Comparison of ENCODE assay signal across 13 cellular contexts in the genomic region with DNA sequence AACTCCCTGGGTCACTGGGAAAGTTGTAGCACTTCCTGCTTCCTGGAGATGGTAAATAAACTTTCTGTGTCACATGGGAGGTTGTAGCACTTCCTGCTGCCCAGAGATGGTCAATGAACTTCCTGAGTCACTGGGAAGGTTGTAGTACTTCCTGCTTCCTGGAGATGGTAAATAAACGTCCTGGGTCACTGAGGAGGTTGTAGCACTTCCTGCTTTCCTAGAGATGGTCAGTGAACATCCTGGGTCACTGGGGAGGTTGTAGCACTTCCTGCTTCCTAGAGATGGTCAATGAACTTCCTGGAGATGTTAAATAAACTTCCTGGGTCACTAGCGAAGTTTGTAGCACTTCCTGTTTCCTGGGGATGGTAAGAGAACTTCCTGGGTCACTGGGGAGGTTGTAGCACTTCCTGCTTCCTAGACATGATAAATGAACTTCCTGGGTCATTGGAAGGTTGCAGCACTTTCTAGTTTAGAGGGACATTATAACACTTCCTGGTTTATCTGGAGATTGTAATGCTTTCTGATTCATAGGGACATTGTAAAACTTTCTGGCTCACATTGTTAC.
DNase-seq lines count a peak whose midpoint lies in the region; ATAC-seq and TF ChIP-seq lines count a peak whose summit lies in the region.
"Had no signal": no experiment of that assay in that cellular context is flagged by ENCODE, and none has a peak within 500 bp of the region (broad histone marks: within the 10 kb centered on the region; RNA-seq: fewer than 3 reads in every experiment).

No MANE protein-coding gene starts in this region.

- peaks cover 86% of the 10 kb centered on the region for H3K36me3 Mint-ChIP-seq in CD4-positive, alpha-beta T cell (ENCODE audit: low read depth)
- peaks cover 72 to 76% of the 10 kb centered on the region in 2 donors for H3K36me3 Mint-ChIP-seq in activated naive CD4-positive, alpha-beta T cell treated with anti-CD3 and anti-CD28 coated beads, Interleukin-2, amount 50 U/mL, for 72 hours
- H3K36me3 Mint-ChIP-seq in naive B cell (peaks cover 49 to 64% of the 10 kb centered on the region in 2 donors), Calu3 (ENCODE audit: insufficient read depth, unreplicated experiment) (peaks cover 21% of the 10 kb centered on the region)

- H3K4me1 Mint-ChIP-seq in CD4-positive, alpha-beta T cell (ENCODE audit: low read depth), result peaks cover 38% of the 10 kb centered on the region
- H3K4me1 Mint-ChIP-seq in naive B cell, result peaks cover 47 to 57% (median 51%) of the 10 kb centered on the region in 3 donors
- peaks cover 8% of the 10 kb centered on the region for H3K4me1 Mint-ChIP-seq in Calu3 (ENCODE audit: low read depth, unreplicated experiment)

- CTCF ChIA-PET in CD4-positive, alpha-beta T cell (lab: Charles Lee), result no interaction called here
- CTCF ChIA-PET in Calu3 (lab: Charles Lee), result no interaction called here

- H3K9me3 Mint-ChIP-seq in CD4-positive, alpha-beta T cell, result peaks cover 27% of the 10 kb centered on the region
- H3K9me3 Mint-ChIP-seq in activated naive CD4-positive, alpha-beta T cell treated with anti-CD3 and anti-CD28 coated beads, Interleukin-2, amount 50 U/mL, for 72 hours, result peaks cover 41 to 56% of the 10 kb centered on the region in 2 donors
- peaks cover 26 to 50% (median 44%) of the 10 kb centered on the region in 7 donors for H3K9me3 Mint-ChIP-seq in naive B cell
- H3K9me3 Mint-ChIP-seq in Calu3 (ENCODE audit: low read depth, unreplicated experiment), result peaks cover 4% of the 10 kb centered on the region

- H3K9ac ChIP-seq in KMS-11, result no peak overlapping the region; the same call in 1 of the 2 replicates

- no peaks in the 10 kb centered on the region for H3K36me3 ChIP-seq in KMS-11 (ENCODE audit: insufficient read depth)
- H3K36me3 ChIP-seq: cardiac muscle cell had no signal

- peak overlapping the region; percentile 94 for H3K27ac Mint-ChIP-seq in CD4-positive, alpha-beta T cell
- H3K27ac Mint-ChIP-seq in activated naive CD4-positive, alpha-beta T cell treated with anti-CD3 and anti-CD28 coated beads, Interleukin-2, amount 50 U/mL, for 72 hours, result peak overlapping the region; percentile 84 to 96
- peak overlapping the region; percentile 94 to 100 (median 96) for H3K27ac Mint-ChIP-seq in naive B cell
- no peak overlapping the region for H3K27ac Mint-ChIP-seq in Calu3 (ENCODE audit: unreplicated experiment)

- no peaks in the 10 kb centered on the region for H3K27me3 ChIP-seq in CD4-positive, alpha-beta T cell (ENCODE audit: control insufficient read depth, insufficient read depth, low read length)
- H3K27me3 ChIP-seq in KMS-11 (ENCODE audit: insufficient read depth, low read depth), result no peaks in the 10 kb centered on the region
- H3K27me3 ChIP-seq: cardiac muscle cell, left lung had no signal

- H3K27ac ChIP-seq in CD4-positive, alpha-beta T cell (ENCODE audit: low read depth, low read length), result peak overlapping the region; percentile 48
- H3K27ac ChIP-seq in KMS-11, result peak overlapping the region; percentile 63
- H3K27ac ChIP-seq: cardiac muscle cell had no signal

- BruUV-seq in Calu3 (replicated peaks; lab: Mats Ljungman, UMichigan), result no TSS peak

- intact Hi-C loops in CD4-positive, alpha-beta T cell (cut with DNase I, micrococcal nuclease), result loop anchor here in 1 of 2 experiments (5.0 kb wide), 3 partner anchors 977 to 1642 kb away; a partner anchor contains a TSS
- intact Hi-C loops in Calu3 (cut with micrococcal nuclease; ENCODE audit: unreplicated experiment), result no loop called here

- no peaks in the 10 kb centered on the region for H4K20me1 ChIP-seq in KMS-11 (ENCODE audit: insufficient read depth)

- peak overlapping the region; percentile 55 for H2AFZ ChIP-seq in KMS-11 (ENCODE audit: low read depth)

- no peak for TF ChIP-seq CTCF in CD4-positive, alpha-beta T cell (IDR thresholded peaks at IDR 0.05)
- TF ChIP-seq CTCF in KMS-11 (conservative IDR thresholded peaks at IDR 0.05; ENCODE audit: low read depth, low read length) (no peak), foreskin fibroblast (IDR thresholded peaks at IDR 0.05; ENCODE audit: low read depth, low read length) (no peak), Calu3 (IDR thresholded peaks at IDR 0.05; ENCODE audit: unreplicated experiment) (no peak)

- no peaks in the 10 kb centered on the region for H3K79me2 ChIP-seq in KMS-11 (ENCODE audit: insufficient read depth, low read depth)

- H3K4me2 ChIP-seq in KMS-11, result no peak overlapping the region

- H3K9me3 ChIP-seq in CD4-positive, alpha-beta T cell (ENCODE audit: control insufficient read depth, low read length), result peaks cover 20% of the 10 kb centered on the region

- no peaks in the 10 kb centered on the region for H3K27me3 Mint-ChIP-seq in CD4-positive, alpha-beta T cell
- H3K27me3 Mint-ChIP-seq in naive B cell, result no peaks in the 10 kb centered on the region
- H3K27me3 Mint-ChIP-seq in Calu3 (ENCODE audit: unreplicated experiment), result no peaks in the 10 kb centered on the region

- peak; percentile 28 for ATAC-seq in CD4-positive, alpha-beta T cell (ENCODE audit: poor library complexity)
- peak in 1 of 2 donors; percentile 77 for ATAC-seq in activated naive CD4-positive, alpha-beta T cell treated with anti-CD3 and anti-CD28 coated beads, Interleukin-2, amount 50 U/mL, for 72 hours
- ATAC-seq in naive B cell (ENCODE audit: low read depth in 2 of 2), result peak; percentile 7 to 17
- ATAC-seq: left lung had no signal

- DNase-seq in CD4-positive, alpha-beta T cell, result peak in 1 of 10 experiments; percentile 17
- no peak for DNase-seq in activated naive CD4-positive, alpha-beta T cell treated with anti-CD3 and anti-CD28 coated beads, Interleukin-2, amount 50 U/mL, for 72 hours (ENCODE audit: low spot score in 2 of 2)
- DNase-seq in naive B cell (no peak), foreskin fibroblast (no peak), HUDEP-2 (lab: John Stamatoyannopoulos, UW; ENCODE audit: unreplicated experiment in 76 of 76) (no peak), Calu3 (no peak), cerebellum (ENCODE audit: low spot score) (no peak)
- DNase-seq: activated CD8-positive, alpha-beta memory T cell treated with anti-CD3 and anti-CD28 coated beads for 24 hours; foreskin melanocyte; KG1; left lung had no signal

- POLR2A ChIA-PET in CD4-positive, alpha-beta T cell (lab: Charles Lee), result no interaction called here

- no peak overlapping the region for H3K4me3 ChIP-seq in KMS-11 (IDR thresholded peaks at IDR 0.05; ENCODE audit: insufficient read depth, low read depth, low read length)
- no peak overlapping the region for H3K4me3 ChIP-seq in foreskin fibroblast (ENCODE audit: low read depth in 1 of 2, low read length in 2 of 2)
- H3K4me3 ChIP-seq: cardiac muscle cell, left lung had no signal

- peak overlapping the region; percentile 62 for H3K4me3 Mint-ChIP-seq in CD4-positive, alpha-beta T cell
- H3K4me3 Mint-ChIP-seq in naive B cell (peak overlapping the region in 6 of 8 donors; percentile 36 to 80 (median 64)), Calu3 (ENCODE audit: low read depth, unreplicated experiment) (no peak overlapping the region)

- H3K4me1 ChIP-seq in KMS-11 (ENCODE audit: low read depth, poor library complexity, severe bottlenecking), result peaks cover 8% of the 10 kb centered on the region
- H3K4me1 ChIP-seq: left lung had no signal
